Comparison of ENCODE assay signal across 9 cellular contexts in genomic region chr1:89259283-89259971, GRCh38. TPM values are rescaled to one million over a fixed set of nuclear protein-coding genes. Genes with fewer than 3 reads are reported as not detected.
DNase-seq lines count a peak whose midpoint lies in the region; ATAC-seq and TF ChIP-seq lines count a peak whose summit lies in the region.
"Had no signal": no experiment of that assay in that cellular context is flagged by ENCODE, and none has a peak within 500 bp of the region (broad histone marks: within the 10 kb centered on the region; RNA-seq: fewer than 3 reads in every experiment).

No MANE protein-coding gene starts in this region.

- ATAC-seq in sciatic nerve, result peak; percentile 27
- no peak for ATAC-seq in GM21423 (IDR thresholded peaks at IDR 0.05; ENCODE audit: unreplicated experiment)

- CTCF ChIA-PET in GM10248 (lab: Yijun Ruan, JAX), result interaction anchor here (1.0 to 2.5 kb wide), 4 partner anchors 10 to 14 kb away, joined by 3 to 12 read pairs (median 7); partner anchors contain the start of gene GBP5

- intact Hi-C loops in sciatic nerve (cut with DNase I), result no loop called here

- no peak for TF ChIP-seq CTCF in GM10248 (IDR thresholded peaks at IDR 0.05; ENCODE audit: control extremely low read depth, extremely low read depth, low read depth, missing control alignments)

- POLR2A ChIA-PET in GM10248 (lab: Yijun Ruan, JAX), result no interaction called here

- in situ Hi-C loops in SK-MEL-5 (cut with HindIII; ENCODE audit: low pct_unique_long_range_greater_than_20kb, low sequenced_read_pairs), result no loop called here

- DNase-seq in COLO829 (ENCODE audit: low spot score) (peak; percentile 33), SK-MEL-5 (ENCODE audit: low read depth, low spot score) (peak; percentile 51), sciatic nerve (ENCODE audit: low spot score) (no peak), GM10248 (ENCODE audit: extremely low spot score) (no peak), NCI-H1436 treated with DMSO at 0.1 percent for 48 hours (lab: John Stamatoyannopoulos, UW) (no peak), inferior parietal cortex (ENCODE audit: extremely low spot score) (no peak)
- DNase-seq in activated gamma-delta T cell treated with anti-CD3 and anti-CD28 coated beads, Interleukin-2, amount 50 U/mL, for 16 hours (ENCODE audit: low read depth), result peak; percentile 50
- DNase-seq: mammary epithelial cell had no signal

RNA-seq across cellular contexts. Expression of gene GBP5, which starts 13.2 kb away (rescaled TPM):
- not detected in 2 replicates for total RNA-seq in SK-MEL-5 (2014; rRNA removed; shearing (Covaris generic))
- not detected in 2 replicates for polyA plus RNA-seq in SK-MEL-5 (2015; cell fraction: cytosol; rRNA removed)
- not detected in 2 replicates for polyA plus RNA-seq in SK-MEL-5 (2015; cell fraction: nucleus; rRNA removed)
- 6.4 TPM for total RNA-seq in sciatic nerve
- total RNA-seq: mammary epithelial cell had no signal
- polyA plus RNA-seq: mammary epithelial cell had no signal

Comparison
In these comparisons a context has a peak if more than half of its experiments do, and no peak if none do; other contexts are left out.
1. DNase-seq: peak in COLO829 (single experiment), SK-MEL-5 (single experiment) and activated gamma-delta T cell treated with anti-CD3 and anti-CD28 coated beads, Interleukin-2, amount 50 U/mL, for 16 hours (single experiment); none in sciatic nerve (single experiment), GM10248 (single experiment), NCI-H1436 treated with DMSO at 0.1 percent for 48 hours (single experiment) and inferior parietal cortex (single experiment).